ENCODE assay signal across 14 cellular contexts in the genomic region with DNA sequence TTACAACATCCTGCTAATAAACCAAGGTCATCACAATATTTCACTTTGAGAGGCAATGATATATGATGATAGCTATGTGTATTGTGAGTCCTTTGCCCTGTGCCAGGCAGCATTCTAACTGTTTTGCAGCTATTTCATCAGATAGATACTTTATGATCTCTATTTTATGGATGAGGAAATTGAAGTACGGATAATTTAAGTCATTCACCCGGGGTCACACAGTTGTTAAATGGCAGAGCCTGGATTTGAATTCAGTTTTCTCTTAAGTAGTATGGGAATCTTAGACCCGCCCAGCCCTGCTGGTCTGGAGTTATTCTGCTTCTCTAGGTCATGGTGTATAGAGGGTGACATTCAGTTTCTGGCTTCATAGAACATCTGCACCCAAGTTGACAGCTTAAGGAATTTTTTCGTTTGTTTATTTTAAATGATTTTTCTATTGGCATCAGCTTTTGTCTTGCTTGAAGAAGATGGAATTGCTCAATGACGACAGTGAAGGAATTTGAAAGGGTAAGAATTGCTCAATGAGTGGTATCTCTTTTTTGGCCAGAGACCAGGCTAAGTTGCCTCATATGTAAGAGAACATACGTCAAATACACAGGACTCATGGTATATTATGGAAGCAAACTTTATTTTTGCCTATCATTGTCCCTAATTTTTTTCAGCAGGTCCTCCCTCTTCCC. TPM values are rescaled to one million over a fixed set of nuclear protein-coding genes. Genes with fewer than 3 reads are reported as not detected.
A peak's percentile ranks its signal among the peaks of the same experiment; 100 is the strongest.
DNase-seq lines count a peak whose midpoint lies in the region; ATAC-seq and TF ChIP-seq lines count a peak whose summit lies in the region.
"Had no signal": no experiment of that assay in that cellular context is flagged by ENCODE, and none has a peak within 500 bp of the region (broad histone marks: within the 10 kb centered on the region; RNA-seq: fewer than 3 reads in every experiment).

No MANE protein-coding gene starts in this region.

- ATAC-seq in omental fat pad (ENCODE audit: low FRiP score) (peak; percentile 57), GM21447 (IDR thresholded peaks at IDR 0.05; ENCODE audit: unreplicated experiment) (no peak)
- ATAC-seq: activated T-helper 17 cell treated with anti-CD3 and anti-CD28 coated beads, Interleukin-2, amount 50 U/mL, for 72 hours had no signal

- TF ChIP-seq CTCF in AG09319 (IDR thresholded peaks at IDR 0.05; ENCODE audit: low read depth, low read length) (no peak), omental fat pad (IDR thresholded peaks at IDR 0.05) (no peak)

- peak overlapping the region; percentile 99 for H3K27ac ChIP-seq in cingulate gyrus (ENCODE audit: low read depth, low read length)
- H3K27ac ChIP-seq: breast epithelium, ovary had no signal

- DNase-seq in AG09319 (ENCODE audit: extremely low read depth, low read depth) (peak; percentile 59), MV-4-11 (lab: John Stamatoyannopoulos, UW) (peak; percentile 74), omental fat pad (ENCODE audit: low spot score) (no peak), kidney glomerular epithelial cell (lab: John Stamatoyannopoulos, UW) (no peak), islet precursor cell (no peak)
- no peak for DNase-seq in activated naive CD4-positive, alpha-beta T cell treated with Interleukin-2 at 50 U/mL for 16 hours
- DNase-seq: activated CD4-positive, alpha-beta T cell treated with anti-CD3 and anti-CD28 coated beads, Interleukin-2, amount 10 ng/mL, durations not matched to agents 7 days and 5 days; NCI-H1048; ovary; T-helper 9 cell had no signal

RNA-seq across cellular contexts. Expression of a gene that starts 1.0 kb away (rescaled TPM):
- 10 to 100 TPM in 2 of 4 donors, 1 to 10 TPM in 2; 8.7 to 26.8 (median 16.2) TPM for total RNA-seq in omental fat pad

RNA-seq across cellular contexts. Expression of a gene that starts 7.8 kb away (rescaled TPM):
- 10 to 100 TPM; 37.3 to 52.6 (median 41.6) TPM for total RNA-seq in omental fat pad

Comparison
In these comparisons a context has a peak if more than half of its experiments do, and no peak if none do; other contexts are left out.
1. DNase-seq: peak in AG09319 (single experiment) and MV-4-11 (single experiment); none in omental fat pad (single experiment), activated naive CD4-positive, alpha-beta T cell treated with Interleukin-2 at 50 U/mL for 16 hours (single experiment), kidney glomerular epithelial cell (single experiment) and islet precursor cell (single experiment).